1 cellular context compared by ENCODE assay signal in the genomic region with DNA sequence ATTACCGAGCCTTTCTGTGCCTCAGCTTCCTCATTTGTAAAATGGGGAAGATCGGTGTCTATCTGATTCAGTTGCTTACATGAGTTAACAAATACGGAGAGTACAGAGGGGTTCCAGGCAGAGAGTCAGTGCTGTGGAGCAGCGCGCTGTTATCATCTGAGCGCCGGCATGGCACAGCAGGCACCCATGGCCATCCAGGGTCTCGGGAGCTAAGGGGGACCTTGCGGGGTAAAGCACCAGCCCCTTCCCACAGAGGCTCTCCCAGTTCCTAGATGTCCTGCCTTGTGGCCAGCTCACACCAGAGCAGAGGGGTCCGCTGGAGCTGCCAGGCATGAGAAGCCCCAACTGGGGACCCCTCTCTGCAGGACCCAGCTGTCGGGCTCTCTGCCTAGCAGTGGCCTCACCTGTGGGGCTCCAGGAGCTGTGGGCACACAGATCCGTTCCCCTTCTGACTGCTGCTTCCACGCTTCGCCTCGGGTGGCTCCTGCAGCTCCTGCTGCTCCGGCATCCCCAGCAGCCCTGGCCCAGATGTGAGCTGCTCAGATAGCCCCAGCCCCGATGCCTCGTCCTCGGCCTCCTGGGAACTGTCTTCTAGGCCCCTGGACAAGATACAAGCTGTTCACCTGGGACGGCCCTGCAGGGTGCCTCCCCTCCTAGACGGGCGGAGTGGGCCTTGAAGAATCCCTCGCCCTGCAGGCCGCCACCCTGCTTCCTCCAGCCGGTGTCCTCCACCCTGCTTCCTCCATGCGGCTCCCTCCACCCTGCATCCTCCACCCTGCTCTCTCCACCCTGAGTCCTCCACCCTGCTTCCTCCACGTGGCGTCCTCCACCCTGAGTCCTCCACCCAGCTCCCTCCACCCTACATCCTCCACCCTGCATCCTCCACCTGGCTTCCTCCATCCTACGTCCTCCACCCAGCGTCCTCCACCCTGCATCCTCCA.
TF ChIP-seq lines count a peak whose summit lies in the region.

No MANE protein-coding gene starts in this region.

TF ChIP-seq in SK-N-SH treated with all-trans-retinoic acid at 6 μM for 48 hours, 23 proteins besides CTCF, POLR2A, EP300 and RAD21 (continued from another document):
- TF ChIP-seq CREB5 (CRISPR knock-in tag; IDR thresholded peaks at IDR 0.05; ENCODE audit: low read depth) (no peak), TCF4 (CRISPR knock-in tag; IDR thresholded peaks at IDR 0.05; ENCODE audit: borderline replicate concordance) (no peak), ZNF70 (CRISPR knock-in tag; IDR thresholded peaks at IDR 0.05) (no peak), GLIS3 (CRISPR knock-in tag; IDR thresholded peaks at IDR 0.05) (no peak), ZC3H10 (CRISPR knock-in tag; IDR thresholded peaks at IDR 0.05) (no peak), TSHZ2 (CRISPR knock-in tag; IDR thresholded peaks at IDR 0.05) (no peak), SNAI2 (CRISPR knock-in tag; IDR thresholded peaks at IDR 0.05) (no peak), ISL1 (CRISPR knock-in tag; IDR thresholded peaks at IDR 0.05) (no peak)
